25 cellular contexts compared by ENCODE assay signal in genomic region chr16:81014672-81015071, GRCh38. TPM values are rescaled to one million over a fixed set of nuclear protein-coding genes. Genes with fewer than 3 reads are reported as not detected.
A peak's percentile ranks its signal among the peaks of the same experiment; 100 is the strongest.
DNase-seq lines count a peak whose midpoint lies in the region; ATAC-seq lines count a peak whose summit lies in the region.
"Had no signal": no experiment of that assay in that cellular context is flagged by ENCODE, and none has a peak within 500 bp of the region (broad histone marks: within the 10 kb centered on the region; RNA-seq: fewer than 3 reads in every experiment).

No MANE protein-coding gene starts in this region.

- H3K27ac Mint-ChIP-seq in activated T-cell treated with anti-CD3 and anti-CD28 coated beads, Interleukin-2, amount 50 U/mL, for 72 hours = no peak overlapping the region
- H3K27ac Mint-ChIP-seq in activated T-helper 2 cell treated with anti-CD3 and anti-CD28 coated beads, Interferon-gamma antibody, Interleukin-2, Interleukin-4, amounts not matched to agents 10 μg/mL and 5 μg/mL and 100 μg/mL, durations not matched to agents 14 hours and 24 hours and 36 hours = peak overlapping the region; percentile 20

- peaks cover 22% of the 10 kb centered on the region for H3K4me1 Mint-ChIP-seq in activated T-cell treated with anti-CD3 and anti-CD28 coated beads, Interleukin-2, amount 50 U/mL, for 72 hours (ENCODE audit: low read depth)
- H3K4me1 Mint-ChIP-seq in activated T-helper 2 cell treated with anti-CD3 and anti-CD28 coated beads, Interferon-gamma antibody, Interleukin-2, Interleukin-4, amounts not matched to agents 10 μg/mL and 5 μg/mL and 100 μg/mL, durations not matched to agents 14 hours and 24 hours and 36 hours (ENCODE audit: low read depth) = peaks cover 18% of the 10 kb centered on the region

- DNase-seq in activated T-cell treated with anti-CD3 and anti-CD28 coated beads, Interleukin-2, amount 50 U/mL, for 72 hours = no peak
- DNase-seq in activated T-cell treated with anti-CD3 and anti-CD28 coated beads, Interleukin-2, amount 50 U/mL, for 48 hours = no peak
- no peak for DNase-seq in activated T-helper 2 cell treated with anti-CD3 and anti-CD28 coated beads, Interferon-gamma antibody, Interleukin-2, Interleukin-4, amounts not matched to agents 10 μg/mL and 5 μg/mL and 100 μg/mL, durations not matched to agents 14 hours and 24 hours and 36 hours (ENCODE audit: low spot score)
- DNase-seq in ecto neural progenitor cell (ENCODE audit: low spot score) (no peak), inferior parietal cortex (ENCODE audit: extremely low spot score) (no peak), SK-N-DZ (ENCODE audit: low spot score) (no peak)
- DNase-seq: C1 segment of cervical spinal cord; Caco-2; CD4-positive, alpha-beta memory T cell; DMS79; EL; GF-D8; IMR-90; KG1; MG63; NCI-H1105 treated with DMSO at 0.1 percent for 48 hours; NCI-H146; NCI-H2029 treated with DMSO at 0.1 percent for 48 hours; NCI-H446 treated with DMSO at 0.1 percent for 48 hours; NCI-H526; NCI-H82; Right ventricle myocardium superior; RPMI8226 had no signal

- H3K4me3 Mint-ChIP-seq in activated T-cell treated with anti-CD3 and anti-CD28 coated beads, Interleukin-2, amount 50 U/mL, for 72 hours = no peak overlapping the region
- H3K4me3 Mint-ChIP-seq in activated T-helper 2 cell treated with anti-CD3 and anti-CD28 coated beads, Interferon-gamma antibody, Interleukin-2, Interleukin-4, amounts not matched to agents 10 μg/mL and 5 μg/mL and 100 μg/mL, durations not matched to agents 14 hours and 24 hours and 36 hours (ENCODE audit: low read depth) = no peak overlapping the region

- no peaks in the 10 kb centered on the region for H3K9me3 Mint-ChIP-seq in activated T-cell treated with anti-CD3 and anti-CD28 coated beads, Interleukin-2, amount 50 U/mL, for 72 hours
- H3K9me3 Mint-ChIP-seq in activated T-helper 2 cell treated with anti-CD3 and anti-CD28 coated beads, Interferon-gamma antibody, Interleukin-2, Interleukin-4, amounts not matched to agents 10 μg/mL and 5 μg/mL and 100 μg/mL, durations not matched to agents 14 hours and 24 hours and 36 hours = no peaks in the 10 kb centered on the region

- intact Hi-C loops in activated T-helper 2 cell treated with anti-CD3 and anti-CD28 coated beads, Interferon-gamma antibody, Interleukin-2, Interleukin-4, amounts not matched to agents 10 μg/mL and 5 μg/mL and 100 μg/mL, durations not matched to agents 14 hours and 24 hours and 36 hours (cut with micrococcal nuclease) = no loop called here

- peak; percentile 62 to 80 for ATAC-seq in activated T-cell treated with anti-CD3 and anti-CD28 coated beads, Interleukin-2, amount 50 U/mL, for 72 hours (replicated peaks in 1 of 2)
- peak; percentile 52 for ATAC-seq in HG03280 (IDR thresholded peaks at IDR 0.05; ENCODE audit: unreplicated experiment)
- ATAC-seq: A549 had no signal

- no peaks in the 10 kb centered on the region for H3K27me3 Mint-ChIP-seq in activated T-cell treated with anti-CD3 and anti-CD28 coated beads, Interleukin-2, amount 50 U/mL, for 72 hours (ENCODE audit: low read depth)
- no peaks in the 10 kb centered on the region for H3K27me3 Mint-ChIP-seq in activated T-helper 2 cell treated with anti-CD3 and anti-CD28 coated beads, Interferon-gamma antibody, Interleukin-2, Interleukin-4, amounts not matched to agents 10 μg/mL and 5 μg/mL and 100 μg/mL, durations not matched to agents 14 hours and 24 hours and 36 hours (ENCODE audit: low read depth)
- H3K27me3 Mint-ChIP-seq: CD4-positive, alpha-beta memory T cell had no signal

- H3K36me3 Mint-ChIP-seq in activated T-cell treated with anti-CD3 and anti-CD28 coated beads, Interleukin-2, amount 50 U/mL, for 72 hours (ENCODE audit: insufficient read depth in 2 of 2) = peaks cover 11 to 52% of the 10 kb centered on the region in 2 donors
- peaks cover 85% of the 10 kb centered on the region for H3K36me3 Mint-ChIP-seq in activated T-helper 2 cell treated with anti-CD3 and anti-CD28 coated beads, Interferon-gamma antibody, Interleukin-2, Interleukin-4, amounts not matched to agents 10 μg/mL and 5 μg/mL and 100 μg/mL, durations not matched to agents 14 hours and 24 hours and 36 hours (ENCODE audit: low read depth)

RNA-seq across cellular contexts. Expression of gene CENPN, which starts 7.7 kb away (rescaled TPM):
- 10 to 100 TPM; 62.0 to 64.1 TPM for total RNA-seq in activated T-cell treated with anti-CD3 and anti-CD28 coated beads, Interleukin-2, amount 50 U/mL, for 72 hours
- 57.4 and 57.9 TPM in 2 replicates for total RNA-seq in activated T-helper 2 cell treated with anti-CD3 and anti-CD28 coated beads, Interferon-gamma antibody, Interleukin-2, Interleukin-4, amounts not matched to agents 10 μg/mL and 5 μg/mL and 100 μg/mL, durations not matched to agents 14 hours and 24 hours and 36 hours
- polyA plus RNA-seq in SK-N-DZ (2014; cell fraction: cytosol; rRNA removed) = 90.7 and 101 TPM in 2 replicates
- polyA plus RNA-seq in SK-N-DZ (2014; cell fraction: nucleus; rRNA removed) = 50.9 and 54.8 TPM in 2 replicates

RNA-seq across cellular contexts. Expression of gene CMC2, which starts 8.0 kb away (rescaled TPM):
- total RNA-seq in activated T-cell treated with anti-CD3 and anti-CD28 coated beads, Interleukin-2, amount 50 U/mL, for 72 hours = 100 to 1,000 TPM; 114 to 121 TPM
- 130 and 136 TPM in 2 replicates for total RNA-seq in activated T-helper 2 cell treated with anti-CD3 and anti-CD28 coated beads, Interferon-gamma antibody, Interleukin-2, Interleukin-4, amounts not matched to agents 10 μg/mL and 5 μg/mL and 100 μg/mL, durations not matched to agents 14 hours and 24 hours and 36 hours
- polyA plus RNA-seq in SK-N-DZ (2014; cell fraction: cytosol; rRNA removed) = 182 and 271 TPM in 2 replicates
- polyA plus RNA-seq in SK-N-DZ (2014; cell fraction: nucleus; rRNA removed) = 107 and 121 TPM in 2 replicates

RNA-seq across cellular contexts. Expression of gene ATMIN, which starts 21.0 kb away (rescaled TPM):
- total RNA-seq in activated T-cell treated with anti-CD3 and anti-CD28 coated beads, Interleukin-2, amount 50 U/mL, for 72 hours = 10 to 100 TPM; 19.2 to 23.9 TPM
- 25.8 and 27.1 TPM in 2 replicates for total RNA-seq in activated T-helper 2 cell treated with anti-CD3 and anti-CD28 coated beads, Interferon-gamma antibody, Interleukin-2, Interleukin-4, amounts not matched to agents 10 μg/mL and 5 μg/mL and 100 μg/mL, durations not matched to agents 14 hours and 24 hours and 36 hours
- polyA plus RNA-seq in SK-N-DZ (2014; cell fraction: cytosol; rRNA removed) = 42.9 and 52.1 TPM in 2 replicates
- 28.6 and 29.2 TPM in 2 replicates for polyA plus RNA-seq in SK-N-DZ (2014; cell fraction: nucleus; rRNA removed)
